21 cellular contexts compared by ENCODE assay signal in genomic region chr2:241777167-241777685, GRCh38. TPM values are rescaled to one million over a fixed set of nuclear protein-coding genes. Genes with fewer than 3 reads are reported as not detected.
DNase-seq lines count a peak whose midpoint lies in the region; ATAC-seq, FAIRE-seq and TF ChIP-seq lines count a peak whose summit lies in the region.
"Had no signal": no experiment of that assay in that cellular context is flagged by ENCODE, and none has a peak within 500 bp of the region (broad histone marks: within the 10 kb centered on the region; RNA-seq: fewer than 3 reads in every experiment).

No MANE protein-coding gene starts in this region.

- H3K36me3 ChIP-seq in osteoblast (ENCODE audit: insufficient read depth, low read length), result no peaks in the 10 kb centered on the region
- H3K36me3 ChIP-seq: MG63, suprapubic skin had no signal

- H3K27me3 ChIP-seq in osteoblast (ENCODE audit: insufficient read depth, low read length), result no peaks in the 10 kb centered on the region
- H3K27me3 ChIP-seq: MG63 had no signal

- no peaks in the 10 kb centered on the region for H4K20me1 ChIP-seq in osteoblast (ENCODE audit: insufficient read depth, low read length)

- DNase-seq in AG20443 (ENCODE audit: low spot score) (peak; percentile 6), GM13976 (ENCODE audit: low spot score) (peak; percentile 27), frontal cortex (ENCODE audit: low spot score in 2 of 2) (peak; percentile 7 to 19), osteoblast (ENCODE audit: insufficient read length, low spot score, missing footprints) (peak; percentile 73), HUDEP-2 (lab: John Stamatoyannopoulos, UW; ENCODE audit: unreplicated experiment in 76 of 76) (no peak), foreskin fibroblast (no peak), OCI-M1 (lab: John Stamatoyannopoulos, UW) (no peak)
- DNase-seq: dermis blood vessel endothelial cell; foreskin keratinocyte; MG63; NCI-H748 treated with DMSO at 0.1 percent for 48 hours; SIG-M5; stimulated activated CD8-positive, alpha-beta memory T cell treated with anti-CD3 and anti-CD28 coated beads, Interleukin-4, amount 100 ng/mL, for 48 hours; T-helper 17 cell had no signal

- in situ Hi-C loops in GM13976 (cut with MboI; ENCODE audit: low sequenced_read_pairs, unreplicated experiment), result no loop called here

- no peaks in the 10 kb centered on the region for H3K9me3 ChIP-seq in osteoblast (ENCODE audit: low read depth, low read length)
- H3K9me3 ChIP-seq: MG63, suprapubic skin had no signal

- H2AFZ ChIP-seq in osteoblast (ENCODE audit: low read length), result no peak overlapping the region

- no peak for ATAC-seq in GM21515 (IDR thresholded peaks at IDR 0.05; ENCODE audit: unreplicated experiment)
- ATAC-seq: foreskin keratinocyte, T-helper 17 cell, WTC11 had no signal

- H3K4me2 ChIP-seq in osteoblast (ENCODE audit: insufficient read depth, low read length), result no peak overlapping the region

- H3K4me3 ChIP-seq in osteoblast (ENCODE audit: insufficient read depth, low read length) (no peak overlapping the region), foreskin fibroblast (ENCODE audit: low read depth in 1 of 2, low read length in 2 of 2) (no peak overlapping the region)
- H3K4me3 ChIP-seq: MG63, suprapubic skin had no signal

- peaks cover 8% of the 10 kb centered on the region for H3K4me1 ChIP-seq in osteoblast (ENCODE audit: insufficient read depth, low read length)
- H3K4me1 ChIP-seq: foreskin keratinocyte had no signal

- no peak overlapping the region for H3K27ac ChIP-seq in osteoblast (ENCODE audit: low read depth, low read length)
- H3K27ac ChIP-seq: epithelial cell of prostate, foreskin keratinocyte, suprapubic skin had no signal

- FAIRE-seq in frontal cortex (lab: Jason Lieb, UNC), result no peak
- FAIRE-seq: GM18507 had no signal

- no peaks in the 10 kb centered on the region for H3K79me2 ChIP-seq in osteoblast (ENCODE audit: insufficient read depth, low read length)

- TF ChIP-seq CTCF in GM13976 (IDR thresholded peaks at IDR 0.05; ENCODE audit: borderline replicate concordance, control extremely low read depth, extremely low read depth, insufficient read depth, missing control alignments), result no peak
- no peak for TF ChIP-seq CTCF in osteoblast (IDR thresholded peaks at IDR 0.05; ENCODE audit: extremely low read depth, low read depth, low read length)
- TF ChIP-seq CTCF in foreskin fibroblast (IDR thresholded peaks at IDR 0.05; ENCODE audit: low read depth, low read length), result no peak

RNA-seq across cellular contexts. Expression of gene GAL3ST2, which starts 0.6 kb away (rescaled TPM):
- total RNA-seq in frontal cortex (0.41 TPM), osteoblast (0.29 and 0.36 TPM in 2 replicates)
- total RNA-seq: Daoy, dermis blood vessel endothelial cell, foreskin keratinocyte, pulmonary artery endothelial cell, suprapubic skin had no signal

RNA-seq across cellular contexts. Expression of gene NEU4, which starts 31.8 kb away (rescaled TPM):
- total RNA-seq in frontal cortex (1.6 TPM), osteoblast (not detected in 2 replicates)
- total RNA-seq: Daoy, dermis blood vessel endothelial cell, foreskin keratinocyte, pulmonary artery endothelial cell had no signal

RNA-seq across cellular contexts. Expression of gene D2HGDH, which starts 42.8 kb away (rescaled TPM):
- total RNA-seq in frontal cortex, result 9.4 TPM
- 14.1 and 15.6 TPM in 2 replicates for total RNA-seq in osteoblast

Comparison
In these comparisons a context has a peak if more than half of its experiments do, and no peak if none do; other contexts are left out.
1. DNase-seq: peak in AG20443 (single experiment), GM13976 (single experiment), frontal cortex (2 of 2) and osteoblast (single experiment); none in HUDEP-2 (0 of 76), foreskin fibroblast (0 of 2) and OCI-M1 (single experiment).